In genomic region chr13:98912846-98913245, GRCh38 we compare ENCODE assay signal across 35 cellular contexts.
DNase-seq lines count a peak whose midpoint lies in the region; ATAC-seq, FAIRE-seq and TF ChIP-seq lines count a peak whose summit lies in the region.
"Had no signal": no experiment of that assay in that cellular context is flagged by ENCODE, and none has a peak within 500 bp of the region (broad histone marks: within the 10 kb centered on the region; RNA-seq: fewer than 3 reads in every experiment).

No MANE protein-coding gene starts in this region.

- peak overlapping the region; percentile 25 for H3K27ac Mint-ChIP-seq in activated CD8-positive, alpha-beta T cell treated with anti-CD3 and anti-CD28 coated beads for 36 hours
- no peak overlapping the region for H3K27ac Mint-ChIP-seq in activated CD8-positive, alpha-beta T cell treated with anti-CD3 and anti-CD28 coated beads, Interleukin-2, amount 10 ng/mL, durations not matched to agents 7 days and 5 days
- peak overlapping the region in 2 of 3 experiments; percentile 6 to 64 for H3K27ac Mint-ChIP-seq in nephron
- H3K27ac Mint-ChIP-seq: activated CD8-positive, alpha-beta memory T cell treated with anti-CD3 and anti-CD28 coated beads, Interleukin-2, amount 10 ng/mL, durations not matched to agents 7 days and 5 days; B cell had no signal

- H4K20me1 ChIP-seq in GM12878 (ENCODE audit: control insufficient read depth, insufficient read depth), result no peaks in the 10 kb centered on the region

- ATAC-seq in activated CD8-positive, alpha-beta T cell treated with anti-CD3 and anti-CD28 coated beads for 36 hours, result no peak
- ATAC-seq in activated CD8-positive, alpha-beta T cell treated with anti-CD3 and anti-CD28 coated beads, Interleukin-2, amount 10 ng/mL, durations not matched to agents 7 days and 5 days, result no peak
- ATAC-seq in GM12878, result no peak
- ATAC-seq: activated CD8-positive, alpha-beta memory T cell treated with anti-CD3 and anti-CD28 coated beads, Interleukin-2, amount 10 ng/mL, durations not matched to agents 7 days and 5 days; activated T-cell treated with anti-CD3 and anti-CD28 coated beads, Interleukin-2, amount 50 U/mL, for 4 hours; gastroesophageal sphincter; HCT116; right lobe of liver; stimulated activated naive CD8-positive, alpha-beta T cell treated with anti-CD3 and anti-CD28 coated beads, Interleukin-15, amount 100 ng/mL, for 72 hours had no signal

- FAIRE-seq in D721Med (lab: Jason Lieb, UNC) (peak; percentile 58), GM12878 (lab: Jason Lieb, UNC) (no peak)
- FAIRE-seq: urothelium cell line had no signal

- H3K27ac ChIP-seq in GM12878 (ENCODE audit: control insufficient read depth, insufficient read depth), result no peak overlapping the region
- H3K27ac ChIP-seq: gastroesophageal sphincter, HL-60, neutrophil, right lobe of liver, SJCRH30, WERI-Rb-1 had no signal

- TF ChIP-seq EP300 in GM12878 (IDR thresholded peaks at IDR 0.05; ENCODE audit: borderline replicate concordance in 1 of 2, control insufficient read depth in 1 of 2, low read depth in 2 of 2, low read length in 2 of 2), result no peak

- no peak overlapping the region for H3K9ac ChIP-seq in GM12878 (ENCODE audit: control insufficient read depth, insufficient read depth, low read length)

- no peaks in the 10 kb centered on the region for H3K9me3 Mint-ChIP-seq in activated CD8-positive, alpha-beta T cell treated with anti-CD3 and anti-CD28 coated beads for 36 hours
- no peaks in the 10 kb centered on the region for H3K9me3 Mint-ChIP-seq in activated CD8-positive, alpha-beta T cell treated with anti-CD3 and anti-CD28 coated beads, Interleukin-2, amount 10 ng/mL, durations not matched to agents 7 days and 5 days (ENCODE audit: insufficient read depth)
- no peaks in the 10 kb centered on the region for H3K9me3 Mint-ChIP-seq in nephron
- H3K9me3 Mint-ChIP-seq: activated T-cell treated with anti-CD3 and anti-CD28 coated beads, Interleukin-2, amount 50 U/mL, for 4 hours; CD8-positive, alpha-beta memory T cell; immature natural killer cell; stimulated activated naive CD8-positive, alpha-beta T cell treated with anti-CD3 and anti-CD28 coated beads, Interleukin-15, amount 100 ng/mL, for 72 hours had no signal

- H3K4me3 ChIP-seq in GM12878, result no peak overlapping the region
- H3K4me3 ChIP-seq: gastroesophageal sphincter, right lobe of liver, SJCRH30 had no signal

- H3K4me2 ChIP-seq in GM12878 (ENCODE audit: control insufficient read depth, insufficient read depth), result no peak overlapping the region

- intact Hi-C loops in activated CD8-positive, alpha-beta T cell treated with anti-CD3 and anti-CD28 coated beads for 36 hours (cut with micrococcal nuclease), result no loop called here
- intact Hi-C loops in GM12878 (cut with micrococcal nuclease; ENCODE audit: unreplicated experiment), result no loop called here

- no peak overlapping the region for H3K4me3 Mint-ChIP-seq in activated CD8-positive, alpha-beta T cell treated with anti-CD3 and anti-CD28 coated beads for 36 hours
- no peak overlapping the region for H3K4me3 Mint-ChIP-seq in activated CD8-positive, alpha-beta T cell treated with anti-CD3 and anti-CD28 coated beads, Interleukin-2, amount 10 ng/mL, durations not matched to agents 7 days and 5 days
- H3K4me3 Mint-ChIP-seq in nephron, result no peak overlapping the region
- H3K4me3 Mint-ChIP-seq: activated CD8-positive, alpha-beta memory T cell treated with anti-CD3 and anti-CD28 coated beads, Interleukin-2, amount 10 ng/mL, durations not matched to agents 7 days and 5 days; activated T-cell treated with anti-CD3 and anti-CD28 coated beads, Interleukin-2, amount 50 U/mL, for 4 hours; B cell; CD8-positive, alpha-beta memory T cell; immature natural killer cell; stimulated activated naive CD8-positive, alpha-beta T cell treated with anti-CD3 and anti-CD28 coated beads, Interleukin-15, amount 100 ng/mL, for 72 hours had no signal

- H2AFZ ChIP-seq in GM12878 (ENCODE audit: control insufficient read depth, low read depth, low read length), result peak overlapping the region; percentile 33; the same call in 1 of the 2 replicates

- RAD21 ChIA-PET in GM12878 (lab: Charles Lee; ENCODE audit: unreplicated experiment), result no interaction called here

- no peaks in the 10 kb centered on the region for H3K79me2 ChIP-seq in GM12878 (ENCODE audit: control insufficient read depth, insufficient read depth, low read length)

- POLR2A ChIA-PET in activated CD8-positive, alpha-beta T cell treated with anti-CD3 and anti-CD28 coated beads for 36 hours (lab: Charles Lee), result no interaction called here
- POLR2A ChIA-PET in activated CD8-positive, alpha-beta T cell treated with anti-CD3 and anti-CD28 coated beads, Interleukin-2, amount 10 ng/mL, durations not matched to agents 7 days and 5 days (lab: Charles Lee), result no interaction called here
- POLR2A ChIA-PET in GM12878 (lab: Charles Lee), result no interaction called here

- H3K36me3 Mint-ChIP-seq in activated CD8-positive, alpha-beta T cell treated with anti-CD3 and anti-CD28 coated beads for 36 hours (ENCODE audit: low read depth), result peaks cover 14% of the 10 kb centered on the region
- peaks cover 37% of the 10 kb centered on the region for H3K36me3 Mint-ChIP-seq in activated CD8-positive, alpha-beta T cell treated with anti-CD3 and anti-CD28 coated beads, Interleukin-2, amount 10 ng/mL, durations not matched to agents 7 days and 5 days (ENCODE audit: low read depth)
- H3K36me3 Mint-ChIP-seq in nephron (ENCODE audit: low read depth), result peaks cover 3% of the 10 kb centered on the region

- no peaks in the 10 kb centered on the region for H3K27me3 ChIP-seq in GM12878 (replicated peaks in 1 of 2; ENCODE audit: control insufficient read depth in 2 of 2, insufficient read depth in 2 of 2, low read length in 1 of 2)
- H3K27me3 ChIP-seq: gastroesophageal sphincter, right lobe of liver, SJCRH30 had no signal

- CTCF ChIA-PET in activated CD8-positive, alpha-beta T cell treated with anti-CD3 and anti-CD28 coated beads for 36 hours (lab: Charles Lee), result interaction anchor here (1.9 to 2.0 kb wide), 2 partner anchors 16 to 44 kb away, joined by 5 to 6 read pairs; no protein-coding TSS in a partner anchor
- CTCF ChIA-PET in activated CD8-positive, alpha-beta T cell treated with anti-CD3 and anti-CD28 coated beads, Interleukin-2, amount 10 ng/mL, durations not matched to agents 7 days and 5 days (lab: Charles Lee), result no interaction called here
- CTCF ChIA-PET in GM12878 (lab: Yijun Ruan, JAX), result no interaction called here

- H3K4me1 ChIP-seq in GM12878 (ENCODE audit: control insufficient read depth, insufficient read depth, low read length), result no peaks in the 10 kb centered on the region

- no peaks in the 10 kb centered on the region for H3K27me3 Mint-ChIP-seq in activated CD8-positive, alpha-beta T cell treated with anti-CD3 and anti-CD28 coated beads for 36 hours
- H3K27me3 Mint-ChIP-seq in activated CD8-positive, alpha-beta T cell treated with anti-CD3 and anti-CD28 coated beads, Interleukin-2, amount 10 ng/mL, durations not matched to agents 7 days and 5 days (ENCODE audit: low read depth), result no peaks in the 10 kb centered on the region
- H3K27me3 Mint-ChIP-seq in nephron (ENCODE audit: low read depth), result no peaks in the 10 kb centered on the region
- H3K27me3 Mint-ChIP-seq: activated CD8-positive, alpha-beta memory T cell treated with anti-CD3 and anti-CD28 coated beads, Interleukin-2, amount 10 ng/mL, durations not matched to agents 7 days and 5 days; B cell; CD8-positive, alpha-beta memory T cell; stimulated activated naive CD8-positive, alpha-beta T cell treated with anti-CD3 and anti-CD28 coated beads, Interleukin-15, amount 100 ng/mL, for 72 hours had no signal

- H3K36me3 ChIP-seq in GM12878 (ENCODE audit: control insufficient read depth in 2 of 2, insufficient read depth in 2 of 2, low read length in 1 of 2), result no peaks in the 10 kb centered on the region
- H3K36me3 ChIP-seq: neutrophil, right lobe of liver had no signal

- SMC1A ChIA-PET in GM12878 (lab: Charles Lee; ENCODE audit: uncharacterized antibody, unreplicated experiment), result interaction anchor here (1.9 kb wide), 1 partner anchor 45 kb away, joined by 8 read pairs; no protein-coding TSS in a partner anchor

- no TSS peak for BruUV-seq in GM12878 (replicated peaks; lab: Mats Ljungman, UMichigan)

- TF ChIP-seq RAD21 in GM12878 (IDR thresholded peaks at IDR 0.05; ENCODE audit: insufficient read depth, low read depth, low read length), result no peak

- no peaks in the 10 kb centered on the region for H3K9me3 ChIP-seq in GM12878 (replicated peaks; ENCODE audit: control insufficient read depth, insufficient read depth, low read length)
- H3K9me3 ChIP-seq: gastroesophageal sphincter, neutrophil, right lobe of liver, SJCRH30 had no signal

- TF ChIP-seq CTCF in activated CD8-positive, alpha-beta T cell treated with anti-CD3 and anti-CD28 coated beads for 36 hours (IDR thresholded peaks at IDR 0.05), result no peak
- no peak for TF ChIP-seq CTCF in D721Med (IDR thresholded peaks at IDR 0.05; ENCODE audit: insufficient read depth, missing control alignments)
- no peak for TF ChIP-seq CTCF in GM12878 (IDR thresholded peaks at IDR 0.05 in 2 of 3, conservative IDR thresholded peaks at IDR 0.05 in 1 of 3; ENCODE audit: control insufficient read depth in 2 of 3, extremely low read depth in 1 of 3, insufficient read depth in 1 of 3, low read depth in 3 of 3, low read length in 3 of 3)
- no peak for TF ChIP-seq CTCF in nephron (IDR thresholded peaks at IDR 0.05; ENCODE audit: unreplicated experiment in 3 of 3)

- no peak for TF ChIP-seq POLR2A in GM12878 (IDR thresholded peaks at IDR 0.05; ENCODE audit: low read depth, low read length)

- peaks cover 36% of the 10 kb centered on the region for H3K4me1 Mint-ChIP-seq in activated CD8-positive, alpha-beta T cell treated with anti-CD3 and anti-CD28 coated beads for 36 hours (ENCODE audit: low read depth)
- peaks cover 33% of the 10 kb centered on the region for H3K4me1 Mint-ChIP-seq in activated CD8-positive, alpha-beta T cell treated with anti-CD3 and anti-CD28 coated beads, Interleukin-2, amount 10 ng/mL, durations not matched to agents 7 days and 5 days (ENCODE audit: low read depth)
- peaks cover 41% of the 10 kb centered on the region for H3K4me1 Mint-ChIP-seq in nephron

- no peak for DNase-seq in activated CD8-positive, alpha-beta T cell treated with anti-CD3 and anti-CD28 coated beads for 36 hours
- DNase-seq in activated CD8-positive, alpha-beta T cell treated with anti-CD3 and anti-CD28 coated beads, Interleukin-2, amount 10 ng/mL, durations not matched to agents 7 days and 5 days, result no peak
- DNase-seq in D721Med (ENCODE audit: insufficient read length, low spot score) (no peak), GM12878 (ENCODE audit: low read depth, low spot score) (no peak), dedifferentiated amniotic fluid mesenchymal stem cell (ENCODE audit: extremely low spot score) (no peak), HT-29 (ENCODE audit: low spot score) (no peak)
- DNase-seq: ACHN; activated CD4-positive, alpha-beta T cell treated with anti-CD3 and anti-CD28 coated beads for 48 hours; activated CD8-positive, alpha-beta memory T cell treated with anti-CD3 and anti-CD28 coated beads, Interleukin-2, amount 10 ng/mL, durations not matched to agents 7 days and 5 days; activated T-cell treated with anti-CD3 and anti-CD28 coated beads, Interleukin-2, amount 50 U/mL, for 4 hours; CD8-positive, alpha-beta memory T cell; DMS153; hypothalamus; immature natural killer cell; KG1; mesendoderm; MM.1S; NCI-H1105 treated with DMSO at 0.1 percent for 48 hours; NCI-H2029; NCI-H446; NCI-H748 treated with DMSO at 0.1 percent for 48 hours; right lobe of liver; SJCRH30; stimulated activated CD8-positive, alpha-beta memory T cell treated with anti-CD3 and anti-CD28 coated beads, Interleukin-4, amount 100 ng/mL, for 48 hours; stimulated activated naive CD8-positive, alpha-beta T cell treated with anti-CD3 and anti-CD28 coated beads, Interleukin-15, amount 100 ng/mL, for 72 hours; SW 1271; T-helper 9 cell; WERI-Rb-1 had no signal

- in situ Hi-C loops in GM12878 (cut with MboI), result no loop called here
